In the genomic region with DNA sequence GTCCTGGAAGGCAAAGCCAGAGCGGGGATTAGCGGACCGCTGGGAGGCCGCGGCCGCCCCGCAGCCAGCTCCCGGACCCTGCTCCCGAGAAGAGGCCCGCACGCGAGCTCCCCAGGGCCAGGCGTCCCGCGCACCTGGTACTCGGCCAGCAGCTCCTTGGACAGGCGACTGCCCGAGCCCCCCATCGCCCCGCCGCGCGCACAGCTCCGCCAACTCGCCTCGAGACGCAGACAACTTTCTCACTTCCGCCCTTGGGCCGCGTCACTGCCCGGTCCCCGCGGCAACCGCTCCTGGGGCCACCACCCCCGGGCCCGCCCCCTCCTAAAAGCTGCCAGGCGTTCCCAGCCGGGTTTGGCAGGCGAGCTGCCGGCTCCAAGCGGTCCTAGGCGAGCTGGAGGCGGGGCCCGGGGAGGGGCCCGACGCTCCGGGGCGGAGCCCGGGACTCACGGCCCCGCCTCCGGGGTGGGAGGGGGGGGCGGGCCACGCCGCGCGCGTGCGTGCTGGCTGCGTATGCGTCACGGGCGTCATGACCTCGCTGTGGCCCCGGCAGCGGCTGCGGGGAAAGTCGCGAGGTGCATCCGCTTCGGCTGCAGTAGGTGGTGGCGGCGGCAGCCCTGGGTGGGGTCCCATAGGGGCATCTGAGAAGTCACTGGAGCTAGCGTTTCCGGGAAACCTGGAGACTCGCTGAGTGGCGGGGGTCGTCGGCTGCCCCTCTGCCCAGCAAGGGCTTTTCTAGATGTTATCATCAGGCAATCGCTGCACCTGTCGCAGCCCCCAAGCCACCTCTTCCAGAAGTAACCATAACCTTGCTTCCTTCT, we compare ENCODE assay signal across 8 cellular contexts. TPM values are rescaled to one million over a fixed set of nuclear protein-coding genes. Genes with fewer than 3 reads are reported as not detected.
DNase-seq lines count a peak whose midpoint lies in the region; ATAC-seq, FAIRE-seq and TF ChIP-seq lines count a peak whose summit lies in the region.

CIB1 (minus strand) TSS at position 241 of the 818 bp plus-strand sequence; CDS start at position 185, 56 bp downstream.
GDPGP1 (plus strand) TSS at position 509 of the 818 bp plus-strand sequence. CDS start 6,700 bp downstream, outside the sequence.

- H3K27me3 ChIP-seq in Caco-2 (replicated peaks; ENCODE audit: control insufficient read depth, insufficient read depth, low read length): no peaks in the 10 kb centered on the region
- no peaks in the 10 kb centered on the region for H3K27me3 ChIP-seq in effector memory CD4-positive, alpha-beta T cell (replicated peaks; ENCODE audit: control insufficient read depth, insufficient read depth, low read length, poor library complexity, severe bottlenecking)

- TF ChIP-seq CTCF in Caco-2 (IDR thresholded peaks at IDR 0.05; ENCODE audit: insufficient read depth in 1 of 2, low read depth in 1 of 2, low read length in 1 of 2, severe bottlenecking in 1 of 2, unreplicated experiment in 1 of 2): no peak

- H3K27me3 Mint-ChIP-seq in Caco-2 (ENCODE audit: insufficient read depth, unreplicated experiment) (no peaks in the 10 kb centered on the region), memory B cell (no peaks in the 10 kb centered on the region)

- POLR2A ChIA-PET in Caco-2 (lab: Charles Lee): interaction anchor here (0.5 to 1.9 kb wide), 22 partner anchors 10 to 602 kb away, joined by 3 to 23 read pairs (median 4); partner anchors contain the start of genes IQGAP1, NGRN, SEMA4B and TTLL13

- FAIRE-seq in HTR-8/SVneo (lab: Jason Lieb, UNC): peak; percentile 82

- H3K36me3 Mint-ChIP-seq in Caco-2 (ENCODE audit: insufficient read depth, unreplicated experiment): no peaks in the 10 kb centered on the region
- peaks cover 15% of the 10 kb centered on the region for H3K36me3 Mint-ChIP-seq in memory B cell

- intact Hi-C loops in Caco-2 (cut with micrococcal nuclease; ENCODE audit: unreplicated experiment): loop anchor here (1.0 to 5.0 kb wide), 3 partner anchors 15 to 48 kb away; partner anchors contain the start of genes NGRN and TTLL13

- H3K27ac ChIP-seq in effector memory CD4-positive, alpha-beta T cell (ENCODE audit: insufficient read depth, low read length, poor library complexity, severe bottlenecking): peak within 1 kb of the TSS; percentile 96

- no TSS peak for BruUV-seq in Caco-2 (replicated peaks; lab: Mats Ljungman, UMichigan)

- no peaks in the 10 kb centered on the region for H3K9me3 Mint-ChIP-seq in Caco-2 (ENCODE audit: unreplicated experiment)
- no peaks in the 10 kb centered on the region for H3K9me3 Mint-ChIP-seq in memory B cell

- DNase-seq in Caco-2: peak; percentile 96 to 97
- peak; percentile 98 for DNase-seq in HTR-8/SVneo (ENCODE audit: insufficient read length, low spot score)
- peak; percentile 96 for DNase-seq in NOMO-1 treated with DMSO at 0.1 percent for 48 hours (lab: John Stamatoyannopoulos, UW; ENCODE audit: unreplicated experiment)
- peak; percentile 94 to 95 for DNase-seq in activated CD8-positive, alpha-beta memory T cell treated with anti-CD3 and anti-CD28 coated beads for 4 hours (ENCODE audit: low read depth in 2 of 2)
- peak; percentile 96 for DNase-seq in effector memory CD4-positive, alpha-beta T cell
- peak; percentile 91 to 94 for DNase-seq in memory B cell (ENCODE audit: low spot score in 2 of 2)
- peak; percentile 90 for DNase-seq in stimulated activated CD8-positive, alpha-beta memory T cell treated with anti-CD3 and anti-CD28 coated beads, Interleukin-12 subunit alpha, Interleukin-12 subunit beta, amount 100 ng/mL, for 1 hour (ENCODE audit: low read depth)

- peak within 1 kb of the TSS; percentile 63 for H3K4me3 ChIP-seq in Caco-2 (ENCODE audit: low read depth, low read length)
- peak within 1 kb of the TSS; percentile 77 for H3K4me3 ChIP-seq in effector memory CD4-positive, alpha-beta T cell (ENCODE audit: insufficient read depth, low read depth, low read length, poor library complexity, severe bottlenecking)

- H3K27ac Mint-ChIP-seq in Caco-2 (ENCODE audit: unreplicated experiment) (peak within 1 kb of the TSS; percentile 88), memory B cell (peak within 1 kb of the TSS; percentile 95)

- H3K4me1 Mint-ChIP-seq in Caco-2 (ENCODE audit: low read depth, unreplicated experiment): peaks cover 16% of the 10 kb centered on the region
- peaks cover 37% of the 10 kb centered on the region for H3K4me1 Mint-ChIP-seq in memory B cell

- CTCF ChIA-PET in Caco-2 (lab: Charles Lee): interaction anchor here (0.5 to 3.1 kb wide), 19 partner anchors 10 to 637 kb away, joined by 3 to 37 read pairs (median 4); partner anchors contain the start of gene TTLL13

- peak; percentile 87 for ATAC-seq in GM21381 (IDR thresholded peaks at IDR 0.05; ENCODE audit: unreplicated experiment)
- peak; percentile 73 for ATAC-seq in memory B cell (ENCODE audit: low read depth)

- H3K36me3 ChIP-seq in Caco-2 (ENCODE audit: control insufficient read depth, insufficient read depth, low read length): no peaks in the 10 kb centered on the region; the same call in 1 of the 2 replicates
- peaks cover 11% of the 10 kb centered on the region for H3K36me3 ChIP-seq in effector memory CD4-positive, alpha-beta T cell (ENCODE audit: control insufficient read depth, insufficient read depth, low read length)

- no peaks in the 10 kb centered on the region; the same call in 1 of the 2 replicates for H3K4me1 ChIP-seq in Caco-2
- peaks cover 45% of the 10 kb centered on the region for H3K4me1 ChIP-seq in effector memory CD4-positive, alpha-beta T cell (ENCODE audit: control insufficient read depth, insufficient read depth, low read length, poor library complexity, severe bottlenecking)

- H3K9me3 ChIP-seq in Caco-2: no peaks in the 10 kb centered on the region
- no peaks in the 10 kb centered on the region for H3K9me3 ChIP-seq in effector memory CD4-positive, alpha-beta T cell (ENCODE audit: control insufficient read depth, low read length)

- peak within 1 kb of the TSS; percentile 80 for H3K4me3 Mint-ChIP-seq in Caco-2 (ENCODE audit: unreplicated experiment)
- peak within 1 kb of the TSS; percentile 89 for H3K4me3 Mint-ChIP-seq in memory B cell

RNA-seq across cellular contexts. Expression of gene CIB1, which starts in this region (rescaled TPM):
- 37.7 and 44.5 TPM in 2 replicates for total RNA-seq in Caco-2 (2022)

RNA-seq across cellular contexts. Expression of gene GDPGP1, which starts in this region (rescaled TPM):
- 5.1 and 5.7 TPM in 2 replicates for total RNA-seq in Caco-2 (2022)

Comparison
In these comparisons a context has a peak if more than half of its experiments do, and no peak if none do; other contexts are left out.
1. Peak in every context shown above with its lines: DNase-seq, ATAC-seq, H3K4me3 ChIP-seq and H3K27ac ChIP-seq.